Comparison of ENCODE assay signal across 19 cellular contexts in the genomic region with DNA sequence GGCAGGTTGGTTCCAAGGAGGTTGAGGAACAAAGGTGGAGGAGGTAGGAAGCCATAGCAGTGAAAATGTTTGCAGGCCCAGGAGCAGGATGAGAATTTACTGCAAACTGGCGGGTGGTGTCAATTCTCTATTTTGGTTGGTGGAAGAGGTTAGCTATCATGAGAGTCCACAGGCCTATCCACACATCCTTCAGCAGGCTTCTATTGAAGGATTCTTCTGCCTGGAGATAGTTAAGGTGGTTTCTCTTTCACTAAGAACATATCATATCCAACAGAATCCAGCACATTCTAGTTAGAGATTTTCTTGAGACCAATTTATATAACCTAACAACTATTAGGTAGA.
DNase-seq lines count a peak whose midpoint lies in the region; ATAC-seq and TF ChIP-seq lines count a peak whose summit lies in the region.
"Had no signal": no experiment of that assay in that cellular context is flagged by ENCODE, and none has a peak within 500 bp of the region (broad histone marks: within the 10 kb centered on the region; RNA-seq: fewer than 3 reads in every experiment).

No MANE protein-coding gene starts in this region.

- H3K27me3 ChIP-seq in CD4-positive, alpha-beta T cell (ENCODE audit: control insufficient read depth, insufficient read depth, low read length), result no peaks in the 10 kb centered on the region
- H3K27me3 ChIP-seq in foreskin keratinocyte, result peaks cover 17% of the 10 kb centered on the region
- no peaks in the 10 kb centered on the region for H3K27me3 ChIP-seq in lower lobe of right lung (ENCODE audit: low read depth)
- H3K27me3 ChIP-seq: neutrophil, Peyer's patch, upper lobe of left lung had no signal

- no peak overlapping the region for H3K4me3 ChIP-seq in lower lobe of right lung
- H3K4me3 ChIP-seq: dorsolateral prefrontal cortex, Peyer's patch, prostate gland, upper lobe of left lung had no signal

- ATAC-seq in CD4-positive, alpha-beta T cell (ENCODE audit: poor library complexity), result peak; percentile 41
- ATAC-seq in foreskin keratinocyte, result no peak
- ATAC-seq in lower lobe of right lung, result no peak

- H3K36me3 Mint-ChIP-seq in T-helper 1 cell treated with Interleukin-12 subunit alpha and Interleukin-12 subunit beta and Interleukin-4 antibody, amounts not matched to agents 30 μg/mL and 1 μg/mL, for 36 hours (ENCODE audit: low read depth), result peaks cover 20% of the 10 kb centered on the region
- no peaks in the 10 kb centered on the region for H3K36me3 Mint-ChIP-seq in CD4-positive, alpha-beta T cell (ENCODE audit: low read depth)
- no peaks in the 10 kb centered on the region for H3K36me3 Mint-ChIP-seq in activated CD4-positive, alpha-beta memory T cell treated with anti-CD3 and anti-CD28 coated beads for 36 hours

- no peak for TF ChIP-seq CTCF in CD4-positive, alpha-beta T cell (IDR thresholded peaks at IDR 0.05)
- TF ChIP-seq CTCF in foreskin keratinocyte (conservative IDR thresholded peaks at IDR 0.05), result no peak
- no peak for TF ChIP-seq CTCF in lower lobe of right lung (IDR thresholded peaks at IDR 0.05)

- H3K27me3 Mint-ChIP-seq in T-helper 1 cell treated with Interleukin-12 subunit alpha and Interleukin-12 subunit beta and Interleukin-4 antibody, amounts not matched to agents 30 μg/mL and 1 μg/mL, for 36 hours (ENCODE audit: low read depth), result peaks cover 37% of the 10 kb centered on the region
- no peaks in the 10 kb centered on the region for H3K27me3 Mint-ChIP-seq in CD4-positive, alpha-beta T cell
- H3K27me3 Mint-ChIP-seq in activated CD4-positive, alpha-beta memory T cell treated with anti-CD3 and anti-CD28 coated beads for 36 hours, result no peaks in the 10 kb centered on the region

- H3K4me1 ChIP-seq in foreskin keratinocyte, result no peaks in the 10 kb centered on the region
- H3K4me1 ChIP-seq in lower lobe of right lung, result no peaks in the 10 kb centered on the region
- H3K4me1 ChIP-seq: Peyer's patch, prostate gland, upper lobe of left lung had no signal

- H3K9me3 Mint-ChIP-seq in T-helper 1 cell treated with Interleukin-12 subunit alpha and Interleukin-12 subunit beta and Interleukin-4 antibody, amounts not matched to agents 30 μg/mL and 1 μg/mL, for 36 hours, result peaks cover 20% of the 10 kb centered on the region
- H3K9me3 Mint-ChIP-seq in CD4-positive, alpha-beta T cell, result peaks cover 4% of the 10 kb centered on the region
- peaks cover 3% of the 10 kb centered on the region for H3K9me3 Mint-ChIP-seq in activated CD4-positive, alpha-beta memory T cell treated with anti-CD3 and anti-CD28 coated beads for 36 hours

- H3K4me3 Mint-ChIP-seq in T-helper 1 cell treated with Interleukin-12 subunit alpha and Interleukin-12 subunit beta and Interleukin-4 antibody, amounts not matched to agents 30 μg/mL and 1 μg/mL, for 36 hours, result peak overlapping the region; percentile 70
- peak overlapping the region; percentile 58 for H3K4me3 Mint-ChIP-seq in CD4-positive, alpha-beta T cell
- no peak overlapping the region for H3K4me3 Mint-ChIP-seq in activated CD4-positive, alpha-beta memory T cell treated with anti-CD3 and anti-CD28 coated beads for 36 hours

- intact Hi-C loops in CD4-positive, alpha-beta T cell (cut with DNase I, micrococcal nuclease), result loop anchor here in 1 of 2 experiments (1.0 to 5.0 kb wide), 3 partner anchors 11 to 73 kb away; no protein-coding TSS in a partner anchor
- intact Hi-C loops in activated CD4-positive, alpha-beta memory T cell treated with anti-CD3 and anti-CD28 coated beads for 36 hours (cut with micrococcal nuclease), result loop anchor here (2.0 kb wide), 1 partner anchor 51 kb away; no protein-coding TSS in a partner anchor
- intact Hi-C loops in lower lobe of right lung (cut with DNase I), result no loop called here

- POLR2A ChIA-PET in CD4-positive, alpha-beta T cell (lab: Charles Lee), result interaction anchor here (0.7 to 5.5 kb wide), 22 partner anchors 9 to 311 kb away, joined by 3 to 80 read pairs (median 4); partner anchors contain the start of genes CAND1 and DYRK2
- POLR2A ChIA-PET in activated CD4-positive, alpha-beta memory T cell treated with anti-CD3 and anti-CD28 coated beads for 36 hours (lab: Charles Lee), result no interaction called here

- peak overlapping the region; percentile 93 for H3K27ac Mint-ChIP-seq in T-helper 1 cell treated with Interleukin-12 subunit alpha and Interleukin-12 subunit beta and Interleukin-4 antibody, amounts not matched to agents 30 μg/mL and 1 μg/mL, for 36 hours
- peak overlapping the region; percentile 22 for H3K27ac Mint-ChIP-seq in CD4-positive, alpha-beta T cell
- H3K27ac Mint-ChIP-seq in activated CD4-positive, alpha-beta memory T cell treated with anti-CD3 and anti-CD28 coated beads for 36 hours, result peak overlapping the region; percentile 14

- peaks cover 27% of the 10 kb centered on the region for H3K4me1 Mint-ChIP-seq in T-helper 1 cell treated with Interleukin-12 subunit alpha and Interleukin-12 subunit beta and Interleukin-4 antibody, amounts not matched to agents 30 μg/mL and 1 μg/mL, for 36 hours (ENCODE audit: low read depth)
- H3K4me1 Mint-ChIP-seq in CD4-positive, alpha-beta T cell (ENCODE audit: low read depth), result peaks cover 66% of the 10 kb centered on the region
- peaks cover 36% of the 10 kb centered on the region for H3K4me1 Mint-ChIP-seq in activated CD4-positive, alpha-beta memory T cell treated with anti-CD3 and anti-CD28 coated beads for 36 hours (ENCODE audit: low read depth)

- CTCF ChIA-PET in CD4-positive, alpha-beta T cell (lab: Charles Lee), result interaction anchor here (1.0 to 2.0 kb wide), 4 partner anchors 14 to 51 kb away, joined by 3 to 7 read pairs (median 3); no protein-coding TSS in a partner anchor
- CTCF ChIA-PET in activated CD4-positive, alpha-beta memory T cell treated with anti-CD3 and anti-CD28 coated beads for 36 hours (lab: Charles Lee), result interaction anchor here (1.7 kb wide), 1 partner anchor 139 kb away, joined by 4 read pairs; no protein-coding TSS in a partner anchor

- H3K27ac ChIP-seq in CD4-positive, alpha-beta T cell (ENCODE audit: low read depth, low read length), result no peak overlapping the region
- peak overlapping the region; percentile 6 for H3K27ac ChIP-seq in foreskin keratinocyte
- no peak overlapping the region for H3K27ac ChIP-seq in lower lobe of right lung
- H3K27ac ChIP-seq: 22Rv1, dorsolateral prefrontal cortex, neutrophil, prostate gland, upper lobe of left lung had no signal

- DNase-seq in T-helper 1 cell, result no peak
- no peak for DNase-seq in CD4-positive, alpha-beta T cell
- DNase-seq in activated CD4-positive, alpha-beta memory T cell treated with anti-CD3 and anti-CD28 coated beads for 36 hours, result no peak
- DNase-seq in foreskin keratinocyte, result no peak
- DNase-seq in GM19238 (ENCODE audit: insufficient read length, low spot score), result no peak
- no peak for DNase-seq in lower lobe of right lung
- no peak for DNase-seq in NCI-H510A (lab: John Stamatoyannopoulos, UW)
- DNase-seq: cerebellar nuclear complex, dorsolateral prefrontal cortex, glutamatergic neuron, H7, NCI-H1694, NCI-H524, Peyer's patch, upper lobe of left lung had no signal

- no peaks in the 10 kb centered on the region for H3K36me3 ChIP-seq in lower lobe of right lung
- H3K36me3 ChIP-seq: neutrophil, Peyer's patch, prostate gland, upper lobe of left lung had no signal

- no peaks in the 10 kb centered on the region for H3K9me3 ChIP-seq in CD4-positive, alpha-beta T cell (ENCODE audit: control insufficient read depth, low read length)
- H3K9me3 ChIP-seq in lower lobe of right lung, result no peaks in the 10 kb centered on the region
- H3K9me3 ChIP-seq: neutrophil, Peyer's patch, prostate gland, upper lobe of left lung had no signal

Comparison
In these comparisons a context has a peak if more than half of its experiments do, and no peak if none do; other contexts are left out.
1. H3K27ac Mint-ChIP-seq: peak in every context shown above with its lines; median percentile 93 in T-helper 1 cell treated with Interleukin-12 subunit alpha and Interleukin-12 subunit beta and Interleukin-4 antibody, amounts not matched to agents 30 μg/mL and 1 μg/mL, for 36 hours; 22 in CD4-positive, alpha-beta T cell; 14 in activated CD4-positive, alpha-beta memory T cell treated with anti-CD3 and anti-CD28 coated beads for 36 hours.